In genomic region chr16:74607310-74607966, GRCh38 we compare ENCODE assay signal across 8 cellular contexts. TPM values are rescaled to one million over a fixed set of nuclear protein-coding genes. Genes with fewer than 3 reads are reported as not detected.
A peak's percentile ranks its signal among the peaks of the same experiment; 100 is the strongest.
DNase-seq lines count a peak whose midpoint lies in the region; ATAC-seq, FAIRE-seq and TF ChIP-seq lines count a peak whose summit lies in the region.

No MANE protein-coding gene starts in this region.

- TF ChIP-seq RAD21 in K562 (CRISPR knock-in tag; conservative IDR thresholded peaks at IDR 0.05 in 1 of 2, IDR thresholded peaks at IDR 0.05 in 1 of 2): no peak

- no peak for TF ChIP-seq CTCF in K562 (IDR thresholded peaks at IDR 0.05 in 2 of 3, conservative IDR thresholded peaks at IDR 0.05 in 1 of 3; ENCODE audit: insufficient read depth in 2 of 3, low read depth in 1 of 3, low read length in 3 of 3)
- no peak for TF ChIP-seq CTCF in mucosa of descending colon (IDR thresholded peaks at IDR 0.05)
- no peak for TF ChIP-seq CTCF in GM10248 (IDR thresholded peaks at IDR 0.05; ENCODE audit: control extremely low read depth, extremely low read depth, low read depth, missing control alignments)

- WGBS in K562 (ENCODE audit: insufficient coverage, low coverage, missing lambda C conversion rate): 8% methylated on average over 14 of the region's 14 CpGs

- peaks cover 0 to 10% (median 0%) of the 10 kb centered on the region in 11 experiments; a peak in 1 of 22 replicates for H3K9me3 ChIP-seq in BLaER1 treated with 17β-estradiol and CSF1 and Interleukin-3, amounts not matched to agents 10 nM and 100 nM (replicated peaks in 1 of 11)
- H3K9me3 ChIP-seq in K562 (replicated peaks; ENCODE audit: control insufficient read depth, insufficient read depth, low read depth, low read length) (no peaks in the 10 kb centered on the region), mucosa of descending colon (no peaks in the 10 kb centered on the region)

- H3K4me2 ChIP-seq in BLaER1 treated with 17β-estradiol and CSF1 and Interleukin-3, amounts not matched to agents 10 nM and 100 nM: peak overlapping the region; percentile 77 to 96 (median 85)
- peak overlapping the region; percentile 90 for H3K4me2 ChIP-seq in K562 (ENCODE audit: insufficient read depth, low read length)

- no peak for TF ChIP-seq POLR2A in K562 (conservative IDR thresholded peaks at IDR 0.05)

- TF ChIP-seq EP300 in K562 (IDR thresholded peaks at IDR 0.05; ENCODE audit: low read length): no peak

- ATAC-seq in GM18907 (IDR thresholded peaks at IDR 0.05; ENCODE audit: unreplicated experiment): peak; percentile 30
- ATAC-seq in HG03520 (IDR thresholded peaks at IDR 0.05; ENCODE audit: unreplicated experiment): peak; percentile 16
- peak; percentile 20 for ATAC-seq in K562
- peak; percentile 62 for ATAC-seq in mucosa of descending colon
- ATAC-seq in HG02642 (IDR thresholded peaks at IDR 0.05; ENCODE audit: poor library complexity, unreplicated experiment): no peak

- H3K36me3 ChIP-seq in BLaER1 treated with 17β-estradiol and CSF1 and Interleukin-3, amounts not matched to agents 10 nM and 100 nM: peaks cover 0 to 10% (median 0%) of the 10 kb centered on the region in 11 experiments; a peak in 4 of 22 replicates
- H3K36me3 ChIP-seq in K562 (ENCODE audit: control insufficient read depth, insufficient read depth, low read length) (no peaks in the 10 kb centered on the region), mucosa of descending colon (ENCODE audit: low read depth) (no peaks in the 10 kb centered on the region)

- no peaks in the 10 kb centered on the region for H3K27me3 ChIP-seq in BLaER1 treated with 17β-estradiol and CSF1 and Interleukin-3, amounts not matched to agents 10 nM and 100 nM
- no peaks in the 10 kb centered on the region for H3K27me3 ChIP-seq in K562 (ENCODE audit: control insufficient read depth in 2 of 2, insufficient read depth in 2 of 2, low read length in 2 of 2)

- peaks cover 39 to 59% (median 55%) of the 10 kb centered on the region in 10 experiments for H3K4me1 ChIP-seq in BLaER1 treated with 17β-estradiol and CSF1 and Interleukin-3, amounts not matched to agents 10 nM and 100 nM
- H3K4me1 ChIP-seq in K562 (replicated peaks in 1 of 2; ENCODE audit: control insufficient read depth in 2 of 2, insufficient read depth in 2 of 2, low read length in 2 of 2): peaks cover 10 to 21% of the 10 kb centered on the region in 2 experiments
- H3K4me1 ChIP-seq in mucosa of descending colon (ENCODE audit: low read depth): peaks cover 22% of the 10 kb centered on the region

- no peak for FAIRE-seq in K562 (lab: Jason Lieb, UNC)

- DNase-seq in K562 (ENCODE audit: extremely low read depth in 1 of 4, low spot score in 3 of 4): no peak
- DNase-seq in mucosa of descending colon: no peak
- DNase-seq in KBM-7: no peak
- no peak for DNase-seq in GM10248 (ENCODE audit: extremely low spot score)

- peak overlapping the region; percentile 81 to 99 (median 92) for H3K4me3 ChIP-seq in BLaER1 treated with 17β-estradiol and CSF1 and Interleukin-3, amounts not matched to agents 10 nM and 100 nM
- H3K4me3 ChIP-seq in K562 (peak overlapping the region; percentile 99), mucosa of descending colon (peak overlapping the region; percentile 96)

- in situ Hi-C loops in K562 (cut with MboI): no loop called here
- in situ Hi-C loops in KBM-7 (cut with MboI; ENCODE audit: low pct_unique_long_range_greater_than_20kb, low sequenced_read_pairs): no loop called here

- intact Hi-C loops in K562 (cut with micrococcal nuclease) (no loop called here), mucosa of descending colon (cut with DNase I, micrococcal nuclease) (no loop called here)

- CTCF ChIA-PET in K562 (lab: Yijun Ruan, JAX; ENCODE audit: low intra/inter-chr PET ratio): no interaction called here
- CTCF ChIA-PET in GM10248 (lab: Yijun Ruan, JAX): interaction anchor here (0.9 to 1.7 kb wide), 6 partner anchors 9 to 44 kb away, joined by 3 to 9 read pairs (median 4); no protein-coding TSS in a partner anchor

- peaks cover 21 to 43% (median 32%) of the 10 kb centered on the region in 11 experiments; a peak in 20 of 22 replicates for H4K20me1 ChIP-seq in BLaER1 treated with 17β-estradiol and CSF1 and Interleukin-3, amounts not matched to agents 10 nM and 100 nM
- H4K20me1 ChIP-seq in K562 (replicated peaks; ENCODE audit: control insufficient read depth, insufficient read depth, low read length): no peaks in the 10 kb centered on the region

- H3K9me1 ChIP-seq in K562 (ENCODE audit: control insufficient read depth, insufficient read depth, low read length): no peaks in the 10 kb centered on the region

- peak overlapping the region; percentile 86 to 96 (median 93) for H3K27ac ChIP-seq in BLaER1 treated with 17β-estradiol and CSF1 and Interleukin-3, amounts not matched to agents 10 nM and 100 nM
- H3K27ac ChIP-seq in K562 (ENCODE audit: extremely low read depth, low read depth, low read length): peak overlapping the region; percentile 93

- TSS peak; percentile 78 for BruUV-seq in K562 (replicated peaks; lab: Mats Ljungman, UMichigan)

- POLR2A ChIA-PET in K562 (lab: Yijun Ruan, JAX) (interaction anchor here (0.6 to 2.6 kb wide), 18 partner anchors 9 to 310 kb away, joined by 3 to 22 read pairs (median 4); partner anchors contain the start of genes PSMD7 and RFWD3), GM10248 (lab: Yijun Ruan, JAX) (interaction anchor here (0.6 to 1.0 kb wide), 2 partner anchors 50 to 59 kb away, joined by 3 read pairs; partner anchors contain the start of gene RFWD3)

- peak overlapping the region; percentile 92 to 97 (median 95) for H3K9ac ChIP-seq in BLaER1 treated with 17β-estradiol and CSF1 and Interleukin-3, amounts not matched to agents 10 nM and 100 nM
- H3K9ac ChIP-seq in K562 (ENCODE audit: insufficient read depth in 1 of 2, low read depth in 2 of 2, low read length in 2 of 2): peak overlapping the region; percentile 85 to 98

- H3K79me2 ChIP-seq in K562 (ENCODE audit: control insufficient read depth, insufficient read depth, low read length): peaks cover 44% of the 10 kb centered on the region

- peak overlapping the region; percentile 97 for H2AFZ ChIP-seq in K562 (ENCODE audit: low read depth, low read length)

TF ChIP-seq in K562, 482 proteins besides CTCF, POLR2A, EP300 and RAD21 (continues in another document):
- TF ChIP-seq SREBF1 (IDR thresholded peaks at IDR 0.05; ENCODE audit: borderline replicate concordance, low read depth, low read length) (no peak), ZEB2 (IDR thresholded peaks at IDR 0.05) (peak; percentile 70; the same call in 1 of the 2 replicates), ZFP30 (CRISPR knock-in tag; IDR thresholded peaks at IDR 0.05; ENCODE audit: borderline replicate concordance) (0 out of 2 replicates have a peak, but pooled peaks have one; percentile 20), NFATC3 (IDR thresholded peaks at IDR 0.05) (peak; percentile 67; the same call in 1 of the 2 replicates), HCFC1 (IDR thresholded peaks at IDR 0.05; ENCODE audit: low read depth, low read length) (peak; percentile 89)

RNA-seq across cellular contexts. Expression of gene GLG1, which starts 0.5 kb away (rescaled TPM):
- 147 and 204 TPM in 2 replicates for total RNA-seq in K562 (2011; cell fraction: chromatin; rRNA removed; ENCODE audit: low replicate concordance)
- 111 and 116 TPM in 2 replicates for total RNA-seq in K562 (2011; cell fraction: nucleolus; rRNA removed)
- total RNA-seq in K562 (2011; cell fraction: nucleoplasm; rRNA removed): 154 and 170 TPM in 2 replicates
- total RNA-seq in K562 (2014; rRNA removed): 29.9 and 31.1 TPM in 2 replicates
- total RNA-seq in K562 (2014; rRNA removed; fragmentation: Illumina TruSeq; extraction: Trizol): 24.0 and 26.5 TPM in 2 replicates
- 22.9 and 24.5 TPM in 2 replicates for total RNA-seq in K562 (2015; rRNA removed; fragmentation: Illumina TruSeq; extraction: Trizol)
- total RNA-seq in K562 (2021): 32.9 and 36.0 TPM in 2 replicates
- polyA plus RNA-seq in K562 (2011; rRNA removed): 23.6 and 28.9 TPM in 2 replicates
- 12.2 and 19.7 TPM in 2 replicates for polyA plus RNA-seq in K562 (2011; cell fraction: cytosol; rRNA removed)
- polyA plus RNA-seq in K562 (2011; cell fraction: nucleus; rRNA removed): 26.3 and 32.2 TPM in 2 replicates
- 23.7 and 25.1 TPM in 2 replicates for polyA plus RNA-seq in K562 (2012)
- polyA plus RNA-seq in K562 (2014; fragmentation: Illumina TruSeq; extraction: Trizol): 22.2 and 25.8 TPM in 2 replicates
- 1 to 10 TPM; 6.2 to 7.2 TPM for polyA plus RNA-seq in K562 (2014; fragmentation: Nextera tagmentation; extraction: Ambion mirVana)
- 18.0 and 20.6 TPM in 2 replicates for polyA plus RNA-seq in K562 (2014; rRNA removed)
- polyA minus RNA-seq in K562 (2011; rRNA and poly(A)+ RNA removed): 56.5 and 66.1 TPM in 2 replicates
- polyA minus RNA-seq in K562 (2011; cell fraction: cytosol; rRNA and poly(A)+ RNA removed): 26.3 and 35.2 TPM in 2 replicates
- polyA minus RNA-seq in K562 (2011; cell fraction: nucleus; rRNA and poly(A)+ RNA removed): 24.6 and 39.7 TPM in 2 replicates
- 100 to 1,000 TPM in 1 of 3 donors, 10 to 100 TPM in 2; 91.3 to 122 (median 99.7) TPM for total RNA-seq in mucosa of descending colon

RNA-seq across cellular contexts. Expression of gene RFWD3, which starts 59.2 kb away (rescaled TPM):
- 202 and 277 TPM in 2 replicates for total RNA-seq in K562 (2011; cell fraction: chromatin; rRNA removed; ENCODE audit: low replicate concordance)
- 120 and 121 TPM in 2 replicates for total RNA-seq in K562 (2011; cell fraction: nucleolus; rRNA removed)
- 204 and 261 TPM in 2 replicates for total RNA-seq in K562 (2011; cell fraction: nucleoplasm; rRNA removed)
- total RNA-seq in K562 (2014; rRNA removed): 68.1 and 71.5 TPM in 2 replicates
- 79.0 and 83.5 TPM in 2 replicates for total RNA-seq in K562 (2014; rRNA removed; fragmentation: Illumina TruSeq; extraction: Trizol)
- 77.4 and 86.1 TPM in 2 replicates for total RNA-seq in K562 (2015; rRNA removed; fragmentation: Illumina TruSeq; extraction: Trizol)
- total RNA-seq in K562 (2021): 111 and 121 TPM in 2 replicates
- polyA plus RNA-seq in K562 (2011; rRNA removed): 87.1 and 111 TPM in 2 replicates
- 75.3 and 82.0 TPM in 2 replicates for polyA plus RNA-seq in K562 (2011; cell fraction: cytosol; rRNA removed)
- polyA plus RNA-seq in K562 (2011; cell fraction: nucleus; rRNA removed): 53.1 and 58.5 TPM in 2 replicates
- 47.4 and 51.1 TPM in 2 replicates for polyA plus RNA-seq in K562 (2012)
- 89.1 and 93.1 TPM in 2 replicates for polyA plus RNA-seq in K562 (2014; fragmentation: Illumina TruSeq; extraction: Trizol)
- polyA plus RNA-seq in K562 (2014; fragmentation: Nextera tagmentation; extraction: Ambion mirVana): 10 to 100 TPM; 20.8 to 55.5 TPM
- polyA plus RNA-seq in K562 (2014; rRNA removed): 70.1 and 75.2 TPM in 2 replicates
- polyA minus RNA-seq in K562 (2011; rRNA and poly(A)+ RNA removed): 222 and 269 TPM in 2 replicates
- polyA minus RNA-seq in K562 (2011; cell fraction: cytosol; rRNA and poly(A)+ RNA removed): 64.4 and 77.8 TPM in 2 replicates
- polyA minus RNA-seq in K562 (2011; cell fraction: nucleus; rRNA and poly(A)+ RNA removed): 54.1 and 74.6 TPM in 2 replicates
- total RNA-seq in mucosa of descending colon: 10 to 100 TPM; 19.0 to 27.9 (median 25.7) TPM
